ENCODE assay signal across 24 cellular contexts in the genomic region with DNA sequence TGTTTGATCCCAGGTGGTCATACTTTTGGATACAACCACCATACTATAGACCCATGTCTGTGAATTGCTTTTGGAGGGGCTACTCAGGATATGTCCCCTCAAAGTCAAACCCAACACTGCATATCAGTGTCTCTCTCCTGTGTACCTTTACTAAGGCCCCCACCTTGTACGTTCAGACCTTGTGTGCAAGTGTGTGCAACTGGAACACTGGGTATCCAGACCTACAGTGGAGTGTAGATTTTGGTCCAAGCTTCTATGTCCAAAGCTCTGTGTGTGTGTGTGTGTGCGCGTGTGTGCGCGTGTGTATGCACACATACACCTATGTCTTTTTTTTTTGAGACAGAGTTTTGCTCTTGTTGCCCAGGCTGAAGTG. TPM values are rescaled to one million over a fixed set of nuclear protein-coding genes. Genes with fewer than 3 reads are reported as not detected.
"Had no signal": no experiment of that assay in that cellular context is flagged by ENCODE, and none has a peak within 500 bp of the region (broad histone marks: within the 10 kb centered on the region; RNA-seq: fewer than 3 reads in every experiment).

No MANE protein-coding gene starts in this region.

- H3K4me1 Mint-ChIP-seq: activated CD4-positive, alpha-beta memory T cell treated with anti-CD3 and anti-CD28 coated beads, Interleukin-2, amount 10 ng/mL, durations not matched to agents 7 days and 5 days; activated CD4-positive, alpha-beta T cell treated with anti-CD3 and anti-CD28 coated beads for 36 hours; T-cell had no signal

- H3K9me3 ChIP-seq: adrenal gland had no signal

- H3K27ac ChIP-seq: SK-N-MC had no signal

- FAIRE-seq: TTC549 had no signal

- H3K27ac Mint-ChIP-seq: activated CD4-positive, alpha-beta memory T cell treated with anti-CD3 and anti-CD28 coated beads, Interleukin-2, amount 10 ng/mL, durations not matched to agents 7 days and 5 days; activated CD4-positive, alpha-beta T cell treated with anti-CD3 and anti-CD28 coated beads for 36 hours; activated naive CD8-positive, alpha-beta T cell treated with anti-CD3 and anti-CD28 coated beads, Interleukin-2, amount 10 ng/mL, durations not matched to agents 7 days and 5 days; T-cell had no signal

- H3K4me3 ChIP-seq: adrenal gland, SK-N-MC had no signal

- ATAC-seq: T-cell had no signal

- H3K36me3 Mint-ChIP-seq: activated naive CD8-positive, alpha-beta T cell treated with anti-CD3 and anti-CD28 coated beads, Interleukin-2, amount 10 ng/mL, durations not matched to agents 7 days and 5 days; T-cell had no signal

- H3K4me3 Mint-ChIP-seq: activated CD4-positive, alpha-beta memory T cell treated with anti-CD3 and anti-CD28 coated beads, Interleukin-2, amount 10 ng/mL, durations not matched to agents 7 days and 5 days; activated CD4-positive, alpha-beta T cell treated with anti-CD3 and anti-CD28 coated beads for 36 hours; activated naive CD8-positive, alpha-beta T cell treated with anti-CD3 and anti-CD28 coated beads, Interleukin-2, amount 10 ng/mL, durations not matched to agents 7 days and 5 days; T-cell had no signal

- H3K27me3 ChIP-seq: adrenal gland had no signal

- DNase-seq: activated CD4-positive, alpha-beta memory T cell treated with anti-CD3 and anti-CD28 coated beads, Interleukin-2, amount 10 ng/mL, durations not matched to agents 7 days and 5 days; activated CD4-positive, alpha-beta T cell treated with anti-CD3 and anti-CD28 coated beads for 36 hours; activated CD4-positive, alpha-beta T cell treated with anti-CD3 and anti-CD28 coated beads, Interleukin-2, amount 50 U/mL, for 1 hour; activated naive CD4-positive, alpha-beta T cell treated with anti-CD3 and anti-CD28 coated beads, Interleukin-2, amount 50 U/mL, for 16 hours; activated naive CD8-positive, alpha-beta T cell treated with anti-CD3 and anti-CD28 coated beads, Interleukin-2, amount 10 ng/mL, durations not matched to agents 7 days and 5 days; adrenal gland; anterior cingulate cortex; cerebellar nuclear complex; KG1; NCI-H1048; NCI-H1417 treated with DMSO at 0.1 percent for 48 hours; NCI-H1694; NCI-H2029; NCI-H524; T-cell; T-helper 2 cell; T1000 had no signal

- H3K4me1 ChIP-seq: adrenal gland had no signal

- H3K36me3 ChIP-seq: adrenal gland had no signal

RNA-seq across cellular contexts. Expression of gene KLK2, which starts 18.0 kb away (rescaled TPM):
- total RNA-seq: activated CD4-positive, alpha-beta T cell treated with anti-CD3 and anti-CD28 coated beads for 36 hours; activated CD8-positive, alpha-beta memory T cell treated with anti-CD3 and anti-CD28 coated beads for 36 hours; cardiac septum; LHCN-M2; M059J; RPMI7951; T-cell had no signal

RNA-seq across cellular contexts. Expression of gene KLK4, which starts 20.0 kb away (rescaled TPM):
- total RNA-seq: activated CD4-positive, alpha-beta memory T cell treated with anti-CD3 and anti-CD28 coated beads, Interleukin-2, amount 10 ng/mL, durations not matched to agents 7 days and 5 days; activated CD4-positive, alpha-beta T cell treated with anti-CD3 and anti-CD28 coated beads for 36 hours; activated CD8-positive, alpha-beta memory T cell treated with anti-CD3 and anti-CD28 coated beads for 36 hours; activated naive CD8-positive, alpha-beta T cell treated with anti-CD3 and anti-CD28 coated beads, Interleukin-2, amount 10 ng/mL, durations not matched to agents 7 days and 5 days; cardiac septum; LHCN-M2; M059J; RPMI7951; T-cell had no signal

RNA-seq across cellular contexts. Expression of gene KLK3, which starts 36.5 kb away (rescaled TPM):
- total RNA-seq: activated CD4-positive, alpha-beta memory T cell treated with anti-CD3 and anti-CD28 coated beads, Interleukin-2, amount 10 ng/mL, durations not matched to agents 7 days and 5 days; activated CD4-positive, alpha-beta T cell treated with anti-CD3 and anti-CD28 coated beads for 36 hours; activated CD8-positive, alpha-beta memory T cell treated with anti-CD3 and anti-CD28 coated beads for 36 hours; activated naive CD8-positive, alpha-beta T cell treated with anti-CD3 and anti-CD28 coated beads, Interleukin-2, amount 10 ng/mL, durations not matched to agents 7 days and 5 days; cardiac septum; LHCN-M2; M059J; RPMI7951; T-cell had no signal

RNA-seq across cellular contexts. Expression of gene KLK15, which starts 57.9 kb away (rescaled TPM):
- total RNA-seq: activated CD4-positive, alpha-beta memory T cell treated with anti-CD3 and anti-CD28 coated beads, Interleukin-2, amount 10 ng/mL, durations not matched to agents 7 days and 5 days; activated CD4-positive, alpha-beta T cell treated with anti-CD3 and anti-CD28 coated beads for 36 hours; activated CD8-positive, alpha-beta memory T cell treated with anti-CD3 and anti-CD28 coated beads for 36 hours; activated naive CD8-positive, alpha-beta T cell treated with anti-CD3 and anti-CD28 coated beads, Interleukin-2, amount 10 ng/mL, durations not matched to agents 7 days and 5 days; cardiac septum; LHCN-M2; M059J; RPMI7951; T-cell had no signal
